ENCODE assay signal across 15 cellular contexts in genomic region chr22:31920306-31920705, GRCh38. TPM values are rescaled to one million over a fixed set of nuclear protein-coding genes. Genes with fewer than 3 reads are reported as not detected.
DNase-seq lines count a peak whose midpoint lies in the region; ATAC-seq and TF ChIP-seq lines count a peak whose summit lies in the region.
"Had no signal": no experiment of that assay in that cellular context is flagged by ENCODE, and none has a peak within 500 bp of the region (broad histone marks: within the 10 kb centered on the region; RNA-seq: fewer than 3 reads in every experiment).

No MANE protein-coding gene starts in this region.

- CTCF ChIA-PET in MCF 10A (lab: Yijun Ruan, JAX) = no interaction called here

- no peaks in the 10 kb centered on the region for H3K27me3 ChIP-seq in upper lobe of left lung
- H3K27me3 ChIP-seq: BE2C had no signal

- intact Hi-C loops in head of caudate nucleus (cut with DNase I) = no loop called here
- intact Hi-C loops in MCF 10A (cut with micrococcal nuclease) = no loop called here

- peaks cover 2 to 36% (median 27%) of the 10 kb centered on the region in 4 donors for H3K4me1 ChIP-seq in upper lobe of left lung

- no TSS peak for BruUV-seq in MCF 10A (replicated peaks; lab: Mats Ljungman, UMichigan)

- no peaks in the 10 kb centered on the region for H3K9me3 ChIP-seq in upper lobe of left lung
- H3K9me3 ChIP-seq: BE2C, Caco-2 had no signal

- H3K36me3 Mint-ChIP-seq in activated T-helper 17 cell treated with anti-CD3 and anti-CD28 coated beads, Interleukin-2, amount 50 U/mL, for 72 hours (ENCODE audit: low read depth) = no peaks in the 10 kb centered on the region
- H3K36me3 Mint-ChIP-seq in MCF 10A (ENCODE audit: insufficient read depth, unreplicated experiment) = no peaks in the 10 kb centered on the region

- no peak for TF ChIP-seq EP300 in upper lobe of left lung (IDR thresholded peaks at IDR 0.05)

- 92 to 98% methylated on average over 3 of the region's 3 CpGs for WGBS in upper lobe of left lung, 2 donors

- H3K27ac Mint-ChIP-seq in activated T-helper 17 cell treated with anti-CD3 and anti-CD28 coated beads, Interleukin-2, amount 50 U/mL, for 72 hours = peak overlapping the region; percentile 8
- no peak overlapping the region for H3K27ac Mint-ChIP-seq in MCF 10A (ENCODE audit: low read depth, unreplicated experiment)
- H3K27ac Mint-ChIP-seq: CD4-positive, alpha-beta T cell; GM23338 had no signal

- no peak overlapping the region for H3K4me3 Mint-ChIP-seq in activated T-helper 17 cell treated with anti-CD3 and anti-CD28 coated beads, Interleukin-2, amount 50 U/mL, for 72 hours
- H3K4me3 Mint-ChIP-seq in MCF 10A (ENCODE audit: unreplicated experiment) = no peak overlapping the region
- H3K4me3 Mint-ChIP-seq: CD4-positive, alpha-beta T cell; GM23338 had no signal

- TF ChIP-seq POLR2A in upper lobe of left lung (IDR thresholded peaks at IDR 0.05) = no peak

- H3K4me3 ChIP-seq in upper lobe of left lung = no peak overlapping the region
- H3K4me3 ChIP-seq: GM23338 had no signal

- peaks cover 8% of the 10 kb centered on the region for H3K27me3 Mint-ChIP-seq in activated T-helper 17 cell treated with anti-CD3 and anti-CD28 coated beads, Interleukin-2, amount 50 U/mL, for 72 hours
- peaks cover 8% of the 10 kb centered on the region for H3K27me3 Mint-ChIP-seq in MCF 10A (ENCODE audit: insufficient read depth, unreplicated experiment)

- POLR2A ChIA-PET in MCF 10A (lab: Yijun Ruan, JAX) = no interaction called here

- no peak for ATAC-seq in activated T-helper 17 cell treated with anti-CD3 and anti-CD28 coated beads, Interleukin-2, amount 50 U/mL, for 72 hours (replicated peaks)
- ATAC-seq in upper lobe of left lung (ENCODE audit: low FRiP score in 2 of 2) = no peak
- ATAC-seq: GM23338 had no signal

- H3K9me3 Mint-ChIP-seq in activated T-helper 17 cell treated with anti-CD3 and anti-CD28 coated beads, Interleukin-2, amount 50 U/mL, for 72 hours = no peaks in the 10 kb centered on the region
- peaks cover 7% of the 10 kb centered on the region for H3K9me3 Mint-ChIP-seq in MCF 10A (ENCODE audit: unreplicated experiment)
- H3K9me3 Mint-ChIP-seq: CD4-positive, alpha-beta T cell; GM23338 had no signal

- DNase-seq in head of caudate nucleus = peak in 25 of 42 donors; percentile 37 to 84 (median 56)
- no peak for DNase-seq in NCI-H1048 (lab: John Stamatoyannopoulos, UW)
- no peak for DNase-seq in MCF 10A (ENCODE audit: unreplicated experiment)
- DNase-seq in upper lobe of left lung = no peak
- DNase-seq in hippocampal formation (lab: John Stamatoyannopoulos, UW) = no peak
- DNase-seq: ACHN; BE2C; C1 segment of cervical spinal cord; Caco-2; CD4-positive, alpha-beta T cell; HCEC 1CT; IMR-90 had no signal

- TF ChIP-seq CTCF in MCF 10A (IDR thresholded peaks at IDR 0.05; ENCODE audit: unreplicated experiment) (no peak), upper lobe of left lung (IDR thresholded peaks at IDR 0.05) (no peak)

- H3K27ac ChIP-seq in cingulate gyrus (ENCODE audit: low read depth, low read length) = peak overlapping the region; percentile 2
- no peak overlapping the region for H3K27ac ChIP-seq in upper lobe of left lung

- H3K36me3 ChIP-seq in upper lobe of left lung = no peaks in the 10 kb centered on the region
- H3K36me3 ChIP-seq: BE2C had no signal

- H3K4me1 Mint-ChIP-seq in activated T-helper 17 cell treated with anti-CD3 and anti-CD28 coated beads, Interleukin-2, amount 50 U/mL, for 72 hours = peaks cover 17% of the 10 kb centered on the region
- H3K4me1 Mint-ChIP-seq in MCF 10A (ENCODE audit: insufficient read depth, unreplicated experiment) = no peaks in the 10 kb centered on the region
- H3K4me1 Mint-ChIP-seq: GM23338 had no signal

RNA-seq across cellular contexts. Expression of gene YWHAH, which starts 24.0 kb away (rescaled TPM):
- total RNA-seq in activated T-helper 17 cell treated with anti-CD3 and anti-CD28 coated beads, Interleukin-2, amount 50 U/mL, for 72 hours = 100 to 1,000 TPM; 168 to 211 TPM
- total RNA-seq in MCF 10A (2022) = 64.2 and 79.9 TPM in 2 replicates
- total RNA-seq in upper lobe of left lung = 100 to 1,000 TPM in 5 of 6 donors, 10 to 100 TPM in 1; 46.1 to 208 (median 164) TPM

Comparison
In these comparisons a context has a peak if more than half of its experiments do, and no peak if none do; other contexts are left out.
1. DNase-seq: peak in head of caudate nucleus (25 of 42); none in NCI-H1048 (single experiment), MCF 10A (single experiment), upper lobe of left lung (0 of 2) and hippocampal formation (0 of 2).